17 cellular contexts compared by ENCODE assay signal in genomic region chr11:100984668-100985067, GRCh38.
DNase-seq lines count a peak whose midpoint lies in the region; ATAC-seq and TF ChIP-seq lines count a peak whose summit lies in the region.
"Had no signal": no experiment of that assay in that cellular context is flagged by ENCODE, and none has a peak within 500 bp of the region (broad histone marks: within the 10 kb centered on the region; RNA-seq: fewer than 3 reads in every experiment).

No MANE protein-coding gene starts in this region.

- H4K20me1 ChIP-seq in osteoblast (ENCODE audit: insufficient read depth, low read length): no peaks in the 10 kb centered on the region

- no peaks in the 10 kb centered on the region for H3K4me1 ChIP-seq in osteoblast (ENCODE audit: insufficient read depth, low read length)
- H3K4me1 ChIP-seq: sigmoid colon, SJCRH30, vagina had no signal

- TF ChIP-seq CTCF in osteoblast (IDR thresholded peaks at IDR 0.05; ENCODE audit: extremely low read depth, low read depth, low read length): no peak

- DNase-seq in OCI-M1 (lab: John Stamatoyannopoulos, UW) (no peak), osteoblast (ENCODE audit: insufficient read length, low spot score, missing footprints) (no peak)
- no peak for DNase-seq in activated CD4-positive, CD25-positive, alpha-beta regulatory T cell (lab: John Stamatoyannopoulos, UW)
- DNase-seq: activated CD8-positive, alpha-beta memory T cell treated with anti-CD3 and anti-CD28 coated beads for 24 hours; activated gamma-delta T cell; NCI-H1694 treated with DMSO at 0.1 percent for 48 hours; nephron progenitor cell; sigmoid colon; SJCRH30; stimulated activated CD4-positive, alpha-beta T cell treated with anti-CD3 and anti-CD28 coated beads, Interleukin-4, amount 100 ng/mL, for 4 hours; stimulated activated naive CD4-positive, alpha-beta T cell treated with Interleukin-2 at 50 U/mL for 16 hours had no signal

- H3K27ac ChIP-seq in osteoblast (ENCODE audit: low read depth, low read length): no peak overlapping the region
- H3K27ac ChIP-seq: sigmoid colon, SJCRH30, vagina had no signal

- H3K36me3 ChIP-seq in osteoblast (ENCODE audit: insufficient read depth, low read length): no peaks in the 10 kb centered on the region
- H3K36me3 ChIP-seq: sigmoid colon, SJCRH30, vagina had no signal

- H3K9me3 ChIP-seq in osteoblast (ENCODE audit: low read depth, low read length): no peaks in the 10 kb centered on the region
- H3K9me3 ChIP-seq: sigmoid colon, SJCRH30, vagina had no signal

- no peak overlapping the region for H2AFZ ChIP-seq in osteoblast (ENCODE audit: low read length)

- H3K79me2 ChIP-seq in osteoblast (ENCODE audit: insufficient read depth, low read length): no peaks in the 10 kb centered on the region

- no peaks in the 10 kb centered on the region for H3K27me3 ChIP-seq in osteoblast (ENCODE audit: insufficient read depth, low read length)
- H3K27me3 ChIP-seq: sigmoid colon, SJCRH30, vagina had no signal

- H3K4me2 ChIP-seq in osteoblast (ENCODE audit: insufficient read depth, low read length): no peak overlapping the region

- no peak overlapping the region for H3K4me3 ChIP-seq in osteoblast (ENCODE audit: insufficient read depth, low read length)
- H3K4me3 ChIP-seq: sigmoid colon, SJCRH30, vagina had no signal

- ATAC-seq in GM18502 (IDR thresholded peaks at IDR 0.05; ENCODE audit: poor library complexity, unreplicated experiment) (peak; percentile 72), GM19467 (IDR thresholded peaks at IDR 0.05; ENCODE audit: unreplicated experiment) (peak; percentile 68), HG02884 (IDR thresholded peaks at IDR 0.05; ENCODE audit: unreplicated experiment) (peak; percentile 91), HG03565 (IDR thresholded peaks at IDR 0.05; ENCODE audit: unreplicated experiment) (peak; percentile 78), HG02981 (IDR thresholded peaks at IDR 0.05; ENCODE audit: unreplicated experiment) (no peak)
